Comparison of ENCODE assay signal across 8 cellular contexts in genomic region chr16:4370570-4371480, GRCh38. TPM values are rescaled to one million over a fixed set of nuclear protein-coding genes. Genes with fewer than 3 reads are reported as not detected.
DNase-seq lines count a peak whose midpoint lies in the region; ATAC-seq and TF ChIP-seq lines count a peak whose summit lies in the region.

No MANE protein-coding gene starts in this region.

- peak overlapping the region; percentile 51 for H3K27ac Mint-ChIP-seq in nephron progenitor cell
- H3K27ac Mint-ChIP-seq in effector memory CD8-positive, alpha-beta T cell: peak overlapping the region in 1 of 2 donors; percentile 59

- H3K4me1 ChIP-seq in fibroblast of lung (ENCODE audit: control insufficient read depth, extremely low read depth, insufficient read depth, low read length): peaks cover 44% of the 10 kb centered on the region

- H3K27me3 ChIP-seq in fibroblast of lung (ENCODE audit: control insufficient read depth, insufficient read depth, low read length): no peaks in the 10 kb centered on the region

- peaks cover 2% of the 10 kb centered on the region for H4K20me1 ChIP-seq in fibroblast of lung (ENCODE audit: control insufficient read depth, extremely low read depth, insufficient read depth, low read length)

- H3K36me3 Mint-ChIP-seq in nephron progenitor cell (ENCODE audit: low read depth): no peaks in the 10 kb centered on the region
- peaks cover 93% of the 10 kb centered on the region for H3K36me3 Mint-ChIP-seq in effector memory CD8-positive, alpha-beta T cell (ENCODE audit: insufficient read depth)

- no peak for ATAC-seq in effector memory CD8-positive, alpha-beta T cell (replicated peaks)
- ATAC-seq in HG02571 (IDR thresholded peaks at IDR 0.05; ENCODE audit: unreplicated experiment): no peak

- H3K9me3 ChIP-seq in fibroblast of lung (ENCODE audit: control insufficient read depth, insufficient read depth, low read depth, low read length): no peaks in the 10 kb centered on the region

- peaks cover 38% of the 10 kb centered on the region for H3K79me2 ChIP-seq in fibroblast of lung (ENCODE audit: control insufficient read depth, insufficient read depth, low read length)

- peak overlapping the region; percentile 93 for H3K27ac ChIP-seq in fibroblast of lung (ENCODE audit: insufficient read depth, low read length)

- H3K4me1 Mint-ChIP-seq in nephron progenitor cell: peaks cover 59% of the 10 kb centered on the region
- H3K4me1 Mint-ChIP-seq in effector memory CD8-positive, alpha-beta T cell (ENCODE audit: low read depth in 2 of 2): peaks cover 12 to 33% of the 10 kb centered on the region in 2 donors

- TF ChIP-seq CTCF in fibroblast of lung (conservative IDR thresholded peaks at IDR 0.05 in 1 of 2, IDR thresholded peaks at IDR 0.05 in 1 of 2; ENCODE audit: low read depth in 1 of 2, low read length in 2 of 2) (no peak), nephron progenitor cell (IDR thresholded peaks at IDR 0.05) (no peak)

- H3K4me2 ChIP-seq in fibroblast of lung (ENCODE audit: extremely low read depth, insufficient read depth, low read length): peak overlapping the region; percentile 80

- H3K4me3 Mint-ChIP-seq in nephron progenitor cell: peak overlapping the region; percentile 58
- H3K4me3 Mint-ChIP-seq in effector memory CD8-positive, alpha-beta T cell: peak overlapping the region in 1 of 2 donors; percentile 80

- no peaks in the 10 kb centered on the region for H3K27me3 Mint-ChIP-seq in nephron progenitor cell (ENCODE audit: low read depth, poor library complexity)
- H3K27me3 Mint-ChIP-seq in effector memory CD8-positive, alpha-beta T cell: no peaks in the 10 kb centered on the region

- peak overlapping the region; percentile 82 for H3K9ac ChIP-seq in fibroblast of lung (ENCODE audit: insufficient read depth, low read length)

- H2AFZ ChIP-seq in fibroblast of lung (ENCODE audit: low read length): no peak overlapping the region

- H3K9me3 Mint-ChIP-seq in nephron progenitor cell: no peaks in the 10 kb centered on the region
- H3K9me3 Mint-ChIP-seq in effector memory CD8-positive, alpha-beta T cell: no peaks in the 10 kb centered on the region

- peak overlapping the region; percentile 16 to 97 (median 76) for H3K4me3 ChIP-seq in fibroblast of lung (replicated peaks in 1 of 4; ENCODE audit: control extremely low read depth in 1 of 4, insufficient read depth in 1 of 4, low read depth in 3 of 4, low read length in 4 of 4)

- H3K36me3 ChIP-seq in fibroblast of lung (ENCODE audit: control insufficient read depth, insufficient read depth, low read length): peaks cover 4% of the 10 kb centered on the region

- DNase-seq in AG08396 (ENCODE audit: low spot score) (peak; percentile 85), OCI-M1 (lab: John Stamatoyannopoulos, UW) (peak; percentile 94), fibroblast of lung (ENCODE audit: low read depth in 2 of 2) (peak; percentile 88 to 89), nephron progenitor cell (no peak), NCI-H446 (lab: John Stamatoyannopoulos, UW) (no peak), NCI-H345 treated with DMSO at 0.1 percent for 48 hours (lab: John Stamatoyannopoulos, UW; ENCODE audit: unreplicated experiment) (no peak)
- no peak for DNase-seq in effector memory CD8-positive, alpha-beta T cell

RNA-seq across cellular contexts. Expression of gene VASN, which starts 0.8 kb away (rescaled TPM):
- total RNA-seq in fibroblast of lung: 57.0 and 79.4 TPM in 2 replicates
- 30.6 and 61.9 TPM in 2 replicates for polyA plus RNA-seq in fibroblast of lung
- polyA plus RNA-seq in fibroblast of lung (2012): 85.6 and 136 TPM in 2 replicates
- 42.0 and 88.8 TPM in 2 replicates for polyA minus RNA-seq in fibroblast of lung (ENCODE audit: low replicate concordance)

RNA-seq across cellular contexts. Expression of gene PAM16, which starts 19.7 kb away (rescaled TPM):
- total RNA-seq in fibroblast of lung: 24.4 and 34.3 TPM in 2 replicates
- 14.8 and 19.9 TPM in 2 replicates for polyA plus RNA-seq in fibroblast of lung
- polyA plus RNA-seq in fibroblast of lung (2012): 28.6 and 37.1 TPM in 2 replicates
- polyA minus RNA-seq in fibroblast of lung (ENCODE audit: low replicate concordance): 9.2 and 9.5 TPM in 2 replicates

RNA-seq across cellular contexts. Expression of gene CORO7, which starts 45.6 kb away (rescaled TPM):
- total RNA-seq in fibroblast of lung: 5.4 and 11.1 TPM in 2 replicates
- 5.6 and 6.1 TPM in 2 replicates for polyA plus RNA-seq in fibroblast of lung
- polyA plus RNA-seq in fibroblast of lung (2012): 7.2 and 8.6 TPM in 2 replicates
- polyA minus RNA-seq in fibroblast of lung (ENCODE audit: low replicate concordance): 16.1 and 18.2 TPM in 2 replicates

RNA-seq across cellular contexts. Expression of gene DNAJA3, which starts 54.8 kb away (rescaled TPM):
- total RNA-seq in fibroblast of lung: 59.8 and 66.1 TPM in 2 replicates
- polyA plus RNA-seq in fibroblast of lung: 27.8 and 39.8 TPM in 2 replicates
- polyA plus RNA-seq in fibroblast of lung (2012): 22.3 and 32.2 TPM in 2 replicates
- polyA minus RNA-seq in fibroblast of lung (ENCODE audit: low replicate concordance): 30.6 and 36.4 TPM in 2 replicates

RNA-seq across cellular contexts. Expression of gene GLIS2, which starts 55.0 kb away (rescaled TPM):
- 2.6 and 4.0 TPM in 2 replicates for total RNA-seq in fibroblast of lung
- polyA plus RNA-seq in fibroblast of lung: 5.6 and 6.0 TPM in 2 replicates
- 18.6 and 23.8 TPM in 2 replicates for polyA plus RNA-seq in fibroblast of lung (2012)
- polyA minus RNA-seq in fibroblast of lung (ENCODE audit: low replicate concordance): 23.4 and 23.6 TPM in 2 replicates

Comparison
In these comparisons a context has a peak if more than half of its experiments do, and no peak if none do; other contexts are left out.
1. DNase-seq: peak in AG08396 (single experiment), OCI-M1 (single experiment) and fibroblast of lung (2 of 2); none in nephron progenitor cell (single experiment), effector memory CD8-positive, alpha-beta T cell (0 of 3), NCI-H446 (0 of 2) and NCI-H345 treated with DMSO at 0.1 percent for 48 hours (single experiment).